Comparison of ENCODE assay signal across 9 cellular contexts in the genomic region with DNA sequence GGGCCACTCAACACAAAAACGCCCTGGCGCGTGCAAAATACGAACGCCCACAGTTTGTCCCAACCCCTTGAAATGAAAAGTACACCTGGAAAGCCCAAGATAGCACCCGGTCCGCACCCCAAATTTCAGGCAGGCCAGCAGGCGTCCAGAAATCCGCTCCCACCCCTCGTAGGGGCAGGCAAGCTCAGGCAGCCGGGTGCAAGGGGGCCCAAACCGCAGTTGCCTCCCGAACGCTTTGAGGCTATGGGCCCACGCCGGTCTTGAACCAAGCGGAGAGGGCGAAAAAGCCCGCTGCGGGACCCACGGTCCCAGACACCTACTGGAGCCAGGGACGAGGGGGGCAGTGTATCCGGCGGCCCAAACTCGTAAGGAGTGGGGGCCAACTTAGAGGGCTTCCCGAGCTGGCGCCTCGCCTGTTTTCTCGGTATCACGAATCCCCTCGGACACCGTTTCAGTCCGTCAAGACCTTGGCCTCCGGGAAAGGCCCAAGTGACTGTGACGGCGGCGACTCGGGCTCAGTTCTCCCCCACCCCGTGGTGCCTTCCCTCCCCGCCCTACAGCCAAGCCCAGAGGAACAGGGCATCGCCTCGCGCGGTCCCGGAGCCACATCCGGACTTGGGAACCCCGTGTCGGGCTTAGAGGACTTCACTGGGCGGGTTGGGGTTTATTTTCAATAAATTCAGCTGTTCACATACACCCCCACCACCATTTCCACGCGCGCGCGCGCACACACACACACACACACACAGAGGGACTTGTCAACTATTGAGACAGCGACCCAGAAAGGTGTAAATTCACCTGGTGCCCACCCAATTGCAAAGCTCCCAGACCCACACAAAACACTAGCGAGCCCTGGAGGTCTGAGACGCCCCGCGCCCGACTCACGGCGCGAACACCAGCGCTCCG. TPM values are rescaled to one million over a fixed set of nuclear protein-coding genes. Genes with fewer than 3 reads are reported as not detected.
DNase-seq lines count a peak whose midpoint lies in the region; ATAC-seq and TF ChIP-seq lines count a peak whose summit lies in the region.
"Had no signal": no experiment of that assay in that cellular context is flagged by ENCODE, and none has a peak within 500 bp of the region (broad histone marks: within the 10 kb centered on the region; RNA-seq: fewer than 3 reads in every experiment).

No MANE protein-coding gene starts in this region.

- TF ChIP-seq POLR2A in right lobe of liver (IDR thresholded peaks at IDR 0.05) (no peak), tibial nerve (IDR thresholded peaks at IDR 0.05) (no peak)

- no peaks in the 10 kb centered on the region for H3K36me3 ChIP-seq in right lobe of liver
- H3K36me3 ChIP-seq in tibial nerve, result no peaks in the 10 kb centered on the region
- no peaks in the 10 kb centered on the region for H3K36me3 ChIP-seq in Karpas-422 (ENCODE audit: insufficient read depth, low read length)

- no peak for ATAC-seq in right lobe of liver
- no peak for ATAC-seq in GM18517 (IDR thresholded peaks at IDR 0.05; ENCODE audit: unreplicated experiment)

- no peaks in the 10 kb centered on the region for H3K79me2 ChIP-seq in Karpas-422 (ENCODE audit: low read length)

- no peak for TF ChIP-seq CTCF in astrocyte of the spinal cord (IDR thresholded peaks at IDR 0.05; ENCODE audit: low read depth, low read length)
- TF ChIP-seq CTCF in right lobe of liver (IDR thresholded peaks at IDR 0.05), result no peak
- TF ChIP-seq CTCF in tibial nerve (IDR thresholded peaks at IDR 0.05), result no peak

- H3K9me3 ChIP-seq in right lobe of liver (no peaks in the 10 kb centered on the region), tibial nerve (no peaks in the 10 kb centered on the region), Karpas-422 (ENCODE audit: low read length) (no peaks in the 10 kb centered on the region)

- H3K27ac ChIP-seq in right lobe of liver, result no peak overlapping the region
- H3K27ac ChIP-seq in tibial nerve, result peak overlapping the region in 1 of 4 donors; percentile 56
- no peak overlapping the region for H3K27ac ChIP-seq in Karpas-422 (ENCODE audit: low read length)

- H3K4me2 ChIP-seq in Karpas-422 (ENCODE audit: low read depth, low read length, poor library complexity, severe bottlenecking), result no peak overlapping the region

- H3K4me1 ChIP-seq in right lobe of liver (peaks cover 0 to 27% (median 7%) of the 10 kb centered on the region in 4 donors), tibial nerve (peaks cover 0 to 58% (median 12%) of the 10 kb centered on the region in 4 donors), Karpas-422 (ENCODE audit: low read length) (peaks cover 16% of the 10 kb centered on the region)

- peak overlapping the region; percentile 37 for H3K4me3 ChIP-seq in astrocyte of the spinal cord (ENCODE audit: low read depth, low read length)
- H3K4me3 ChIP-seq in right lobe of liver, result peak overlapping the region in 2 of 3 donors; percentile 35 to 49
- peak overlapping the region; percentile 26 to 59 (median 37) for H3K4me3 ChIP-seq in tibial nerve
- no peak overlapping the region for H3K4me3 ChIP-seq in Karpas-422 (ENCODE audit: low read length)

- H3K9ac ChIP-seq in Karpas-422 (ENCODE audit: low read length), result no peak overlapping the region

- H4K20me1 ChIP-seq in Karpas-422 (ENCODE audit: insufficient read depth, low read depth, low read length), result no peaks in the 10 kb centered on the region

- H3K27me3 ChIP-seq in right lobe of liver (peaks cover 20 to 69% of the 10 kb centered on the region in 2 donors), tibial nerve (peaks cover 0 to 92% of the 10 kb centered on the region in 2 donors), Karpas-422 (ENCODE audit: low read length) (no peaks in the 10 kb centered on the region)

- intact Hi-C loops in right lobe of liver (cut with DNase I), result no loop called here

- 0% methylated on average over 5 of the region's 66 CpGs for WGBS in right lobe of liver (ENCODE audit: insufficient coverage, low coverage, low lambda C conversion rate, missing lambda C conversion rate)
- WGBS in tibial nerve, 2 donors, result 5 to 6% methylated on average over 24 to 44 of the region's 66 CpGs

- H2AFZ ChIP-seq in Karpas-422 (ENCODE audit: low read length), result no peak overlapping the region

- no peak for TF ChIP-seq EP300 in tibial nerve (IDR thresholded peaks at IDR 0.05)

- H3K9me2 ChIP-seq in Karpas-422 (replicated peaks; ENCODE audit: insufficient read depth, low read length), result no peaks in the 10 kb centered on the region

- in situ Hi-C loops in astrocyte of the spinal cord (cut with HindIII; ENCODE audit: low sequenced_read_pairs), result no loop called here

- DNase-seq in activated T-cell treated with anti-CD3 and anti-CD28 coated beads, Interleukin-2, amount 50 U/mL, for 1 hour, result peak; percentile 23
- DNase-seq in activated T-cell treated with anti-CD3 and anti-CD28 coated beads for 4 hours (no peak), astrocyte of the spinal cord (ENCODE audit: low read depth, low spot score) (no peak), right lobe of liver (peak in 1 of 3 donors; percentile 55), tibial nerve (ENCODE audit: low spot score in 2 of 2) (no peak), NCI-H1092 (lab: John Stamatoyannopoulos, UW) (no peak), Karpas-422 (no peak)
- DNase-seq: DND-41 had no signal

RNA-seq across cellular contexts. Expression of a gene that starts 6.2 kb away (rescaled TPM):
- total RNA-seq in right lobe of liver (1 to 10 TPM; 3.3 to 8.5 (median 6.0) TPM), tibial nerve (10 to 100 TPM in 3 of 4 donors, 1 to 10 TPM in 1; 8.5 to 19.0 (median 12.0) TPM)
- 1.7 and 5.7 TPM in 2 replicates for total RNA-seq in Karpas-422 (2014; rRNA removed; shearing (Covaris generic); ENCODE audit: low replicate concordance)
